ENCODE assay signal across 1 cellular context in genomic region chr7:23287612-23288011, GRCh38.
TF ChIP-seq lines count a peak whose summit lies in the region.

No MANE protein-coding gene starts in this region.

TF ChIP-seq in GM12878, 131 proteins besides CTCF, POLR2A, EP300 and RAD21:
- TF ChIP-seq HDGF (IDR thresholded peaks at IDR 0.05) = no peak
- no peak for TF ChIP-seq ZBTB40 (IDR thresholded peaks at IDR 0.05; ENCODE audit: borderline replicate concordance)
- TF ChIP-seq JUNB (IDR thresholded peaks at IDR 0.05) = no peak
